In genomic region chr7:98211676-98212531, GRCh38 we compare ENCODE assay signal across 10 cellular contexts. TPM values are rescaled to one million over a fixed set of nuclear protein-coding genes. Genes with fewer than 3 reads are reported as not detected.
DNase-seq lines count a peak whose midpoint lies in the region; ATAC-seq and TF ChIP-seq lines count a peak whose summit lies in the region.
"Had no signal": no experiment of that assay in that cellular context is flagged by ENCODE, and none has a peak within 500 bp of the region (broad histone marks: within the 10 kb centered on the region; RNA-seq: fewer than 3 reads in every experiment).

No MANE protein-coding gene starts in this region.

- no peak for TF ChIP-seq POLR2A in upper lobe of left lung (IDR thresholded peaks at IDR 0.05)

- no peak overlapping the region for H3K27ac ChIP-seq in upper lobe of left lung
- H3K27ac ChIP-seq: SJSA1 had no signal

- H3K4me1 Mint-ChIP-seq in activated T-cell treated with anti-CD3 and anti-CD28 coated beads, Interleukin-2, amount 50 U/mL, for 24 hours (ENCODE audit: low read depth) = peaks cover 5% of the 10 kb centered on the region
- H3K4me1 Mint-ChIP-seq in activated T-helper 2 cell treated with anti-CD3 and anti-CD28 coated beads, Interferon-gamma antibody, Interleukin-2, Interleukin-4, amounts not matched to agents 10 μg/mL and 5 μg/mL and 100 μg/mL, durations not matched to agents 14 hours and 24 hours and 36 hours (ENCODE audit: low read depth) = no peaks in the 10 kb centered on the region

- H3K27me3 ChIP-seq in upper lobe of left lung = peaks cover 0 to 12% (median 0%) of the 10 kb centered on the region in 4 donors

- no peaks in the 10 kb centered on the region for H3K9me3 Mint-ChIP-seq in activated T-cell treated with anti-CD3 and anti-CD28 coated beads, Interleukin-2, amount 50 U/mL, for 24 hours
- H3K9me3 Mint-ChIP-seq in activated T-helper 2 cell treated with anti-CD3 and anti-CD28 coated beads, Interferon-gamma antibody, Interleukin-2, Interleukin-4, amounts not matched to agents 10 μg/mL and 5 μg/mL and 100 μg/mL, durations not matched to agents 14 hours and 24 hours and 36 hours = no peaks in the 10 kb centered on the region

- H3K27me3 Mint-ChIP-seq in activated T-cell treated with anti-CD3 and anti-CD28 coated beads, Interleukin-2, amount 50 U/mL, for 24 hours = no peaks in the 10 kb centered on the region
- no peaks in the 10 kb centered on the region for H3K27me3 Mint-ChIP-seq in activated T-helper 2 cell treated with anti-CD3 and anti-CD28 coated beads, Interferon-gamma antibody, Interleukin-2, Interleukin-4, amounts not matched to agents 10 μg/mL and 5 μg/mL and 100 μg/mL, durations not matched to agents 14 hours and 24 hours and 36 hours (ENCODE audit: low read depth)

- TF ChIP-seq EP300 in upper lobe of left lung (IDR thresholded peaks at IDR 0.05) = no peak

- H3K4me1 ChIP-seq in upper lobe of left lung = peaks cover 4 to 18% (median 7%) of the 10 kb centered on the region in 4 donors
- H3K4me1 ChIP-seq: SJSA1 had no signal

- ATAC-seq in left lobe of liver (peak; percentile 69), upper lobe of left lung (ENCODE audit: low FRiP score in 2 of 2) (no peak), GM19351 (IDR thresholded peaks at IDR 0.05; ENCODE audit: unreplicated experiment) (no peak)

- H3K27ac Mint-ChIP-seq in activated T-cell treated with anti-CD3 and anti-CD28 coated beads, Interleukin-2, amount 50 U/mL, for 24 hours = peak overlapping the region; percentile 71
- H3K27ac Mint-ChIP-seq in activated T-helper 2 cell treated with anti-CD3 and anti-CD28 coated beads, Interferon-gamma antibody, Interleukin-2, Interleukin-4, amounts not matched to agents 10 μg/mL and 5 μg/mL and 100 μg/mL, durations not matched to agents 14 hours and 24 hours and 36 hours = no peak overlapping the region

- TF ChIP-seq CTCF in upper lobe of left lung (IDR thresholded peaks at IDR 0.05) = no peak

- 88 to 92% methylated on average over 21 to 43 of the region's 49 CpGs for WGBS in upper lobe of left lung, 2 donors

- peak overlapping the region; percentile 63 for H3K4me3 Mint-ChIP-seq in activated T-cell treated with anti-CD3 and anti-CD28 coated beads, Interleukin-2, amount 50 U/mL, for 24 hours
- peak overlapping the region; percentile 33 for H3K4me3 Mint-ChIP-seq in activated T-helper 2 cell treated with anti-CD3 and anti-CD28 coated beads, Interferon-gamma antibody, Interleukin-2, Interleukin-4, amounts not matched to agents 10 μg/mL and 5 μg/mL and 100 μg/mL, durations not matched to agents 14 hours and 24 hours and 36 hours (ENCODE audit: low read depth)

- H3K36me3 Mint-ChIP-seq in activated T-cell treated with anti-CD3 and anti-CD28 coated beads, Interleukin-2, amount 50 U/mL, for 24 hours (ENCODE audit: low read depth) = peaks cover 33% of the 10 kb centered on the region
- H3K36me3 Mint-ChIP-seq in activated T-helper 2 cell treated with anti-CD3 and anti-CD28 coated beads, Interferon-gamma antibody, Interleukin-2, Interleukin-4, amounts not matched to agents 10 μg/mL and 5 μg/mL and 100 μg/mL, durations not matched to agents 14 hours and 24 hours and 36 hours (ENCODE audit: low read depth) = peaks cover 7% of the 10 kb centered on the region

- H3K36me3 ChIP-seq in upper lobe of left lung = peaks cover 3 to 25% (median 15%) of the 10 kb centered on the region in 4 donors
- H3K36me3 ChIP-seq: SJSA1 had no signal

- H3K4me3 ChIP-seq in upper lobe of left lung = peak overlapping the region in 3 of 4 donors; percentile 40 to 50 (median 43)
- H3K4me3 ChIP-seq: SJSA1 had no signal

- DNase-seq in activated T-cell treated with anti-CD3 and anti-CD28 coated beads, Interleukin-2, amount 50 U/mL, for 24 hours = no peak
- no peak for DNase-seq in activated T-cell treated with anti-CD3 and anti-CD28 coated beads for 4 hours
- DNase-seq in activated T-helper 2 cell treated with anti-CD3 and anti-CD28 coated beads, Interferon-gamma antibody, Interleukin-2, Interleukin-4, amounts not matched to agents 10 μg/mL and 5 μg/mL and 100 μg/mL, durations not matched to agents 14 hours and 24 hours and 36 hours (ENCODE audit: low spot score) = no peak
- DNase-seq in left lobe of liver (ENCODE audit: low spot score) = peak; percentile 59
- peak; percentile 21 to 83 for DNase-seq in upper lobe of left lung
- no peak for DNase-seq in SW 1271 (lab: John Stamatoyannopoulos, UW)
- no peak for DNase-seq in kidney tubule cell (ENCODE audit: low spot score)
- DNase-seq: DND-41 had no signal

- H3K9me3 ChIP-seq in upper lobe of left lung = no peaks in the 10 kb centered on the region
- H3K9me3 ChIP-seq: SJSA1 had no signal

- intact Hi-C loops in activated T-helper 2 cell treated with anti-CD3 and anti-CD28 coated beads, Interferon-gamma antibody, Interleukin-2, Interleukin-4, amounts not matched to agents 10 μg/mL and 5 μg/mL and 100 μg/mL, durations not matched to agents 14 hours and 24 hours and 36 hours (cut with micrococcal nuclease) = no loop called here

RNA-seq across cellular contexts. Expression of gene BHLHA15, which starts 0.7 kb away (rescaled TPM):
- total RNA-seq in activated T-helper 2 cell treated with anti-CD3 and anti-CD28 coated beads, Interferon-gamma antibody, Interleukin-2, Interleukin-4, amounts not matched to agents 10 μg/mL and 5 μg/mL and 100 μg/mL, durations not matched to agents 14 hours and 24 hours and 36 hours = 0.41 and 0.80 TPM in 2 replicates
- 2.6 TPM for total RNA-seq in left lobe of liver
- 10 to 100 TPM in 1 of 6 donors, 1 to 10 TPM in 4, not detected in 1; 2.4 to 20.1 (median 3.5) TPM for total RNA-seq in upper lobe of left lung
- total RNA-seq: SJSA1 had no signal

RNA-seq across cellular contexts. Expression of gene TECPR1, which starts 40.1 kb away (rescaled TPM):
- total RNA-seq in activated T-helper 2 cell treated with anti-CD3 and anti-CD28 coated beads, Interferon-gamma antibody, Interleukin-2, Interleukin-4, amounts not matched to agents 10 μg/mL and 5 μg/mL and 100 μg/mL, durations not matched to agents 14 hours and 24 hours and 36 hours = 45.4 and 45.8 TPM in 2 replicates
- total RNA-seq in left lobe of liver (17.3 TPM), upper lobe of left lung (100 to 1,000 TPM in 1 of 6 donors, 10 to 100 TPM in 5; 16.6 to 101 (median 55.0) TPM)

Comparison
In these comparisons a context has a peak if more than half of its experiments do, and no peak if none do; other contexts are left out.
1. DNase-seq: peak in left lobe of liver (single experiment) and upper lobe of left lung (2 of 2); none in activated T-cell treated with anti-CD3 and anti-CD28 coated beads, Interleukin-2, amount 50 U/mL, for 24 hours (single experiment), activated T-cell treated with anti-CD3 and anti-CD28 coated beads for 4 hours (single experiment), activated T-helper 2 cell treated with anti-CD3 and anti-CD28 coated beads, Interferon-gamma antibody, Interleukin-2, Interleukin-4, amounts not matched to agents 10 μg/mL and 5 μg/mL and 100 μg/mL, durations not matched to agents 14 hours and 24 hours and 36 hours (single experiment), SW 1271 (0 of 2) and kidney tubule cell (single experiment).